Comparison of ENCODE assay signal across 8 cellular contexts in the genomic region with DNA sequence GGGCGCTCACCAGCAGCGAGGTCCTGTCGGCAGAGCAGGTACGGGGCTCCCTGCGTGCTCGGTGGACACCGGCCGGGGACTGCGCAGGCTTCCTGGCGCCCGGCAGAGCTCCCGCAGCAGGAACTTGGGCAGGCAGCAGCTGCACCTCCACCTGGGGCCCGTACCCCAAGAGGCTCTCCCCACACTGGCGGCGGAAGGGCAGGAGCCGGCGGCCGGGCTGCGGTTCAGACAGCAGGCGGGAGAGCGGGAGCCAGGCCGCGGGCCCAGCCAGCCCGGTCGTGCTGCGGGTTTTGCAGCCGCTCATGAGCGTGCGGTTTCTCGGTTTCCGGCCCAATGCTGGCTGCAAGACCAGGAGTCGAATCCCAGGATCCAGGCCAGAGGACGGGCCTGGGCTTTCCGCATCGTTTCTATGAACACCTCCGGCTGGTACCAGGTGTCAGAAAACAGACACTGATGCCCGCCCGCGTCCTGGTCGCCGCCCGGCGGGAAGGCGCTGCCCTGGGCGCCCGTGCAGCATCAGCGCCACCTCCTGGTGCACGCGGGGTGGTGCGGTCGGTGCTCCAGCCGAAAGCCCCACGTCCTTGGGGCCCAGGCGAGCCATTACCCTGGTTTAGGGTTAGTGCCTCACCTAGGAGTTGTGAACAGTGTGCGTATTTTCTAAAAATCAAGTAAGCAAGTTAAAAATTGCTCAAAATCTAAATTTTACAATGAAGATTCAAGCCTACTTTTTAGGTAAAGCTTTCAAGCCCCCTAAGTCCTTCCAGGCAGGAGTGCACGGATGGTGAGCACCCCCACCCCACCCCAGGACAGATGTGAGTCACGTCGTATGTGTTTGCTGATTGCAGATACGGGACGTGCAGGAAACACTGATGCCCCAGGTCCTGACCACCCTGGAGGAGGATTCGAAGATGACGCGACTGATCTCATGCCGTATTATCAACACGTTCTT. TPM values are rescaled to one million over a fixed set of nuclear protein-coding genes. Genes with fewer than 3 reads are reported as not detected.
DNase-seq lines count a peak whose midpoint lies in the region; ATAC-seq, FAIRE-seq and TF ChIP-seq lines count a peak whose summit lies in the region.

No MANE protein-coding gene starts in this region.

- H3K27ac ChIP-seq in GM23338 (ENCODE audit: low read depth), result 0 out of 2 replicates have a peak overlapping the region, but pooled peaks have one; percentile 26
- no peak overlapping the region for H3K27ac ChIP-seq in astrocyte (ENCODE audit: low read depth, low read length)

- 0 out of 2 replicates have a peak, but pooled peaks cover 2% of the 10 kb centered on the region for H3K79me2 ChIP-seq in GM23338 (replicated peaks; ENCODE audit: insufficient read depth)
- no peaks in the 10 kb centered on the region for H3K79me2 ChIP-seq in astrocyte (ENCODE audit: insufficient read depth, low read length)

- in situ Hi-C loops in ACHN (cut with HindIII; ENCODE audit: low pct_ligation_motif_present, low pct_unique_long_range_greater_than_20kb, low sequenced_read_pairs), result loop anchor here (25.0 kb wide), 1 partner anchor 188 kb away; a partner anchor contains a TSS

- no peak overlapping the region for H3K4me2 ChIP-seq in GM23338
- no peak overlapping the region for H3K4me2 ChIP-seq in astrocyte (ENCODE audit: low read length)

- no peaks in the 10 kb centered on the region for H3K27me3 ChIP-seq in GM23338 (ENCODE audit: insufficient read depth)
- no peaks in the 10 kb centered on the region for H3K27me3 ChIP-seq in astrocyte (ENCODE audit: insufficient read depth, low read length)

- no peaks in the 10 kb centered on the region for H3K9me2 ChIP-seq in GM23338 (ENCODE audit: insufficient read depth)

- H3K4me1 Mint-ChIP-seq in GM23338, result no peaks in the 10 kb centered on the region; the same call in 2 of the 3 replicates
- no peaks in the 10 kb centered on the region for H3K4me1 Mint-ChIP-seq in T-helper 2 cell treated with Interferon-gamma antibody and Interleukin-4, amounts not matched to agents 5 μg/mL and 100 μg/mL, for 36 hours (ENCODE audit: low read depth)
- H3K4me1 Mint-ChIP-seq in astrocyte (ENCODE audit: low read depth, unreplicated experiment), result no peaks in the 10 kb centered on the region

- H3F3A ChIP-seq in GM23338 (replicated peaks; ENCODE audit: low read depth), result peaks cover 8% of the 10 kb centered on the region; the same call in 1 of the 2 replicates

- TF ChIP-seq CTCF in GM23338 (conservative IDR thresholded peaks at IDR 0.05; ENCODE audit: low read depth in 2 of 2) (peak; percentile 77 to 97), astrocyte (IDR thresholded peaks at IDR 0.05; ENCODE audit: insufficient read depth, low read depth, low read length) (peak; percentile 63)

- ATAC-seq in GM23338 (peak; percentile 90), HG03565 (IDR thresholded peaks at IDR 0.05; ENCODE audit: unreplicated experiment) (no peak)

- peaks cover 6% of the 10 kb centered on the region; the same call in 1 of the 2 replicates for H3K36me3 ChIP-seq in GM23338 (ENCODE audit: insufficient read depth)
- H3K36me3 ChIP-seq in astrocyte (ENCODE audit: insufficient read depth, low read length), result peaks cover 8% of the 10 kb centered on the region

- peak; percentile 46 for DNase-seq in ACHN
- DNase-seq in GM23338 (ENCODE audit: low spot score), result peak; percentile 83
- peak; percentile 54 for DNase-seq in T-helper 2 cell treated with Interferon-gamma antibody and Interleukin-4, amounts not matched to agents 5 μg/mL and 100 μg/mL, for 36 hours (ENCODE audit: low spot score)
- no peak for DNase-seq in astrocyte (ENCODE audit: low read depth)
- peak; percentile 76 for DNase-seq in islet precursor cell
- DNase-seq in stimulated activated CD4-positive, alpha-beta T cell treated with anti-CD3 and anti-CD28 coated beads, Interleukin-4, amount 100 ng/mL, for 1 hour, result peak; percentile 71
- no peak for DNase-seq in NCI-H2081 (lab: John Stamatoyannopoulos, UW)

- no peak for FAIRE-seq in astrocyte (lab: Jason Lieb, UNC)

- H4K20me1 ChIP-seq in GM23338 (replicated peaks; ENCODE audit: insufficient read depth) (peaks cover 13% of the 10 kb centered on the region; the same call in 1 of the 2 replicates), astrocyte (ENCODE audit: insufficient read depth, low read length) (peaks cover 8% of the 10 kb centered on the region)

- no peaks in the 10 kb centered on the region for H3K4me1 ChIP-seq in GM23338 (ENCODE audit: insufficient read depth)
- H3K4me1 ChIP-seq in astrocyte (ENCODE audit: insufficient read depth, low read length), result peaks cover 31% of the 10 kb centered on the region

- H3K4me3 ChIP-seq in GM23338 (no peak overlapping the region), astrocyte (ENCODE audit: insufficient read depth, low read depth, low read length) (no peak overlapping the region)

- peak overlapping the region; percentile 52; the same call in 1 of the 2 replicates for H2AFZ ChIP-seq in GM23338
- no peak overlapping the region for H2AFZ ChIP-seq in astrocyte (ENCODE audit: low read depth, low read length)

- H3K9me3 ChIP-seq in astrocyte (ENCODE audit: insufficient read depth, low read depth, low read length), result no peaks in the 10 kb centered on the region

- H3K9ac ChIP-seq in astrocyte (ENCODE audit: low read length), result no peak overlapping the region

- H3K9me3 Mint-ChIP-seq in GM23338, result no peaks in the 10 kb centered on the region; the same call in 2 of the 3 replicates
- no peaks in the 10 kb centered on the region for H3K9me3 Mint-ChIP-seq in T-helper 2 cell treated with Interferon-gamma antibody and Interleukin-4, amounts not matched to agents 5 μg/mL and 100 μg/mL, for 36 hours
- no peaks in the 10 kb centered on the region for H3K9me3 Mint-ChIP-seq in astrocyte (ENCODE audit: unreplicated experiment)

- H3K4me3 Mint-ChIP-seq in GM23338 (no peak overlapping the region), astrocyte (ENCODE audit: unreplicated experiment) (no peak overlapping the region)
- no peak overlapping the region for H3K4me3 Mint-ChIP-seq in T-helper 2 cell treated with Interferon-gamma antibody and Interleukin-4, amounts not matched to agents 5 μg/mL and 100 μg/mL, for 36 hours

- H3K27me3 Mint-ChIP-seq in GM23338 (ENCODE audit: insufficient read depth, low read depth, poor library complexity) (no peaks in the 10 kb centered on the region), astrocyte (ENCODE audit: low read depth, unreplicated experiment) (no peaks in the 10 kb centered on the region)
- no peaks in the 10 kb centered on the region for H3K27me3 Mint-ChIP-seq in T-helper 2 cell treated with Interferon-gamma antibody and Interleukin-4, amounts not matched to agents 5 μg/mL and 100 μg/mL, for 36 hours (ENCODE audit: low read depth)

- H3K27ac Mint-ChIP-seq in GM23338 (no peak overlapping the region), astrocyte (ENCODE audit: unreplicated experiment) (no peak overlapping the region)
- no peak overlapping the region for H3K27ac Mint-ChIP-seq in T-helper 2 cell treated with Interferon-gamma antibody and Interleukin-4, amounts not matched to agents 5 μg/mL and 100 μg/mL, for 36 hours

- H3K36me3 Mint-ChIP-seq in GM23338 (ENCODE audit: low read depth) (peaks cover 38% of the 10 kb centered on the region), astrocyte (ENCODE audit: low read depth, unreplicated experiment) (peaks cover 4% of the 10 kb centered on the region)
- peaks cover 4% of the 10 kb centered on the region for H3K36me3 Mint-ChIP-seq in T-helper 2 cell treated with Interferon-gamma antibody and Interleukin-4, amounts not matched to agents 5 μg/mL and 100 μg/mL, for 36 hours (ENCODE audit: low read depth)

TF ChIP-seq in GM23338, 12 proteins besides CTCF, POLR2A, EP300 and RAD21:
- TF ChIP-seq, protein P1, sequence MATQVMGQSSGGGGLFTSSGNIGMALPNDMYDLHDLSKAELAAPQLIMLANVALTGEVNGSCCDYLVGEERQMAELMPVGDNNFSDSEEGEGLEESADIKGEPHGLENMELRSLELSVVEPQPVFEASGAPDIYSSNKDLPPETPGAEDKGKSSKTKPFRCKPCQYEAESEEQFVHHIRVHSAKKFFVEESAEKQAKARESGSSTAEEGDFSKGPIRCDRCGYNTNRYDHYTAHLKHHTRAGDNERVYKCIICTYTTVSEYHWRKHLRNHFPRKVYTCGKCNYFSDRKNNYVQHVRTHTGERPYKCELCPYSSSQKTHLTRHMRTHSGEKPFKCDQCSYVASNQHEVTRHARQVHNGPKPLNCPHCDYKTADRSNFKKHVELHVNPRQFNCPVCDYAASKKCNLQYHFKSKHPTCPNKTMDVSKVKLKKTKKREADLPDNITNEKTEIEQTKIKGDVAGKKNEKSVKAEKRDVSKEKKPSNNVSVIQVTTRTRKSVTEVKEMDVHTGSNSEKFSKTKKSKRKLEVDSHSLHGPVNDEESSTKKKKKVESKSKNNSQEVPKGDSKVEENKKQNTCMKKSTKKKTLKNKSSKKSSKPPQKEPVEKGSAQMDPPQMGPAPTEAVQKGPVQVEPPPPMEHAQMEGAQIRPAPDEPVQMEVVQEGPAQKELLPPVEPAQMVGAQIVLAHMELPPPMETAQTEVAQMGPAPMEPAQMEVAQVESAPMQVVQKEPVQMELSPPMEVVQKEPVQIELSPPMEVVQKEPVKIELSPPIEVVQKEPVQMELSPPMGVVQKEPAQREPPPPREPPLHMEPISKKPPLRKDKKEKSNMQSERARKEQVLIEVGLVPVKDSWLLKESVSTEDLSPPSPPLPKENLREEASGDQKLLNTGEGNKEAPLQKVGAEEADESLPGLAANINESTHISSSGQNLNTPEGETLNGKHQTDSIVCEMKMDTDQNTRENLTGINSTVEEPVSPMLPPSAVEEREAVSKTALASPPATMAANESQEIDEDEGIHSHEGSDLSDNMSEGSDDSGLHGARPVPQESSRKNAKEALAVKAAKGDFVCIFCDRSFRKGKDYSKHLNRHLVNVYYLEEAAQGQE (IDR thresholded peaks at IDR 0.05; ENCODE audit: unreplicated experiment), result no peak
- peak; percentile 46; the same call in 1 of the 2 replicates for TF ChIP-seq POLR2AphosphoS5 (IDR thresholded peaks at IDR 0.05; ENCODE audit: low read depth)

RNA-seq across cellular contexts. Expression of a gene that starts 47.4 kb away (rescaled TPM):
- 34.7 and 36.7 TPM in 2 replicates for total RNA-seq in GM23338 (2014; rRNA removed; shearing (Covaris generic))
- 30.6 and 35.7 TPM in 2 replicates for polyA plus RNA-seq in GM23338 (2016; fragmentation: Nextera tagmentation; extraction: Ambion mirVana)
- total RNA-seq in astrocyte, result 14.7 and 14.8 TPM in 2 replicates

RNA-seq across cellular contexts. Expression of a gene that starts 47.9 kb away (rescaled TPM):
- 74.0 and 86.7 TPM in 2 replicates for total RNA-seq in GM23338 (2014; rRNA removed; shearing (Covaris generic))
- polyA plus RNA-seq in GM23338 (2016; fragmentation: Nextera tagmentation; extraction: Ambion mirVana), result 20.4 and 20.9 TPM in 2 replicates
- total RNA-seq in astrocyte, result 24.5 and 25.9 TPM in 2 replicates

RNA-seq across cellular contexts. Expression of a gene that starts 57.8 kb away (rescaled TPM):
- 143 and 145 TPM in 2 replicates for total RNA-seq in GM23338 (2014; rRNA removed; shearing (Covaris generic))
- polyA plus RNA-seq in GM23338 (2016; fragmentation: Nextera tagmentation; extraction: Ambion mirVana), result 57.9 and 63.3 TPM in 2 replicates
- total RNA-seq in astrocyte, result 109 and 121 TPM in 2 replicates

Comparison
In these comparisons a context has a peak if more than half of its experiments do, and no peak if none do; other contexts are left out.
1. DNase-seq: peak in ACHN (single experiment), GM23338 (single experiment), T-helper 2 cell treated with Interferon-gamma antibody and Interleukin-4, amounts not matched to agents 5 μg/mL and 100 μg/mL, for 36 hours (single experiment), islet precursor cell (single experiment) and stimulated activated CD4-positive, alpha-beta T cell treated with anti-CD3 and anti-CD28 coated beads, Interleukin-4, amount 100 ng/mL, for 1 hour (single experiment); none in astrocyte (single experiment) and NCI-H2081 (0 of 2).